8 cellular contexts compared by ENCODE assay signal in the genomic region with DNA sequence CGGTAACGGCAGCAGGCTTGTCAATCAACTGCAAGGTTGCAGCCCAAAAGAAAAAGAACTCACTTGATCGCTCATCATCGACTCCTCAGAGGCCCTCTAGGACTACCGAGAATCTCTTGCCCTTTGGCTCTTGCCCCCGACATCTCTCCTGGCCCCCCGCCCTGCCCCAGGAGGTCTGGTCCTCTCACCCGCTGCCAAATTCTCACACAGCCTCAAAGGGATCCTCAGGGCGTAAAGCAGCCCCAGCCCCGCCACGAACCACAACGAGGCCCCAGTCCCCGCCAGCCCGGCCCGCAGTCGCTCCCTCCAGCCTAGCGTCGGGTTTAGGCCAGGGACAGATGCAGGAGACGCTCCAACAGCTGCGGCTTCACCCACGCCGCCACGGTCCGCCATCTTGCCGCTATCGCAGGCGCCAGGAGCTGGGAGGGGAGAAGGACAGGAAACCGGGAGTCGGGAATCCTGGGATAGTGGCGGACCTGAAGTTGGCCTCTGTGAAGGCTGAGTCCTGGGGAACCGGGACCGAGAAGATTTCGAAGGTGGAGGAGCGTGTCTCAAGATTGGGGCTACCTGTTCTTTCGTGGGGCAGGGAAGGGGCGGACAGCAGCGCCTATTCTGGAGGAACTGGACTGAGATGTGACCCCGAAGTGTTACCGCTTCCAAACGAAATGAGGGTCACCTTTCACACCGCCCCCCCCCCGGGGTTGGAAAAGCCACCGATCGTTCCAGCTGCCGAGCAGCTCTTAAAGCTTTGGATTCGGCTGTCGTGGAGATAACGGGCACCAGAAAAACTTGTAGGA. TPM values are rescaled to one million over a fixed set of nuclear protein-coding genes. Genes with fewer than 3 reads are reported as not detected.
DNase-seq lines count a peak whose midpoint lies in the region; ATAC-seq and TF ChIP-seq lines count a peak whose summit lies in the region.

A gene with protein sequence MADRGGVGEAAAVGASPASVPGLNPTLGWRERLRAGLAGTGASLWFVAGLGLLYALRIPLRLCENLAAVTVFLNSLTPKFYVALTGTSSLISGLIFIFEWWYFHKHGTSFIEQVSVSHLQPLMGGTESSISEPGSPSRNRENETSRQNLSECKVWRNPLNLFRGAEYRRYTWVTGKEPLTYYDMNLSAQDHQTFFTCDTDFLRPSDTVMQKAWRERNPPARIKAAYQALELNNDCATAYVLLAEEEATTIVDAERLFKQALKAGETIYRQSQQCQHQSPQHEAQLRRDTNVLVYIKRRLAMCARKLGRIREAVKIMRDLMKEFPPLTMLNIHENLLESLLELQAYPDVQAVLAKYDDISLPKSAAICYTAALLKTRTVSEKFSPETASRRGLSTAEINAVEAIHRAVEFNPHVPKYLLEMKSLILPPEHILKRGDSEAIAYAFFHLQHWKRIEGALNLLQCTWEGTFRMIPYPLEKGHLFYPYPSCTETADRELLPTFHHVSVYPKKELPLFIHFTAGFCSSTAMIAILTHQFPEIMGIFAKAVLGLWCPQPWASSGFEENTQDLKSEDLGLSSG (minus strand): TSS at position 421 of the 797 bp plus-strand sequence. CDS start 28 bp downstream, at position 393.

- H3K79me2 ChIP-seq in ACC112 (ENCODE audit: control insufficient read depth, insufficient read depth, low read length, unreplicated experiment) = peaks cover 90% of the 10 kb centered on the region

- DNase-seq in NCI-H187 treated with DMSO at 0.1 percent for 48 hours (lab: John Stamatoyannopoulos, UW) = peak; percentile 10
- DNase-seq in cardiac fibroblast (ENCODE audit: low read depth in 2 of 2) = peak; percentile 70 to 85
- DNase-seq in iPS-NIHi11 (ENCODE audit: low spot score) = peak; percentile 86

- H3K9ac ChIP-seq in skeletal muscle tissue (ENCODE audit: low read depth in 1 of 3, low read length in 3 of 3) = peak within 1 kb of the TSS; percentile 96 to 100 (median 100)

- TF ChIP-seq CTCF in WI38 (IDR thresholded peaks at IDR 0.05; ENCODE audit: low read depth, low read length) (no peak), cardiac fibroblast (IDR thresholded peaks at IDR 0.05; ENCODE audit: low read depth, low read length) (no peak)

- H3K36me3 ChIP-seq in ACC112 (ENCODE audit: insufficient read depth, low read length) = no peaks in the 10 kb centered on the region; the same call in 1 of the 2 replicates
- H3K36me3 ChIP-seq in skeletal muscle tissue (ENCODE audit: control insufficient read depth in 3 of 3, insufficient read depth in 3 of 3, low read length in 3 of 3) = peaks cover under 1 to 8% (median 5%) of the 10 kb centered on the region in 3 donors

- TF ChIP-seq POLR2A in GM18951 (IDR thresholded peaks at IDR 0.05; ENCODE audit: extremely low read depth, insufficient read depth, insufficient read length) = peak; percentile 71

- no peaks in the 10 kb centered on the region for H3K9me3 ChIP-seq in skeletal muscle tissue (ENCODE audit: control insufficient read depth in 3 of 3, low read length in 3 of 3)

- H3K4me3 ChIP-seq in ACC112 (ENCODE audit: low read depth, low read length) (peak within 1 kb of the TSS; percentile 98), WI38 (ENCODE audit: low read depth, low read length) (peak within 1 kb of the TSS; percentile 100), cardiac fibroblast (replicated peaks in 1 of 2; ENCODE audit: low read depth in 2 of 2, low read length in 2 of 2) (peak within 1 kb of the TSS; percentile 91 to 100), skeletal muscle tissue (ENCODE audit: low read length in 3 of 3) (peak within 1 kb of the TSS; percentile 94 to 99 (median 99))

- H3K27ac ChIP-seq in ACC112 (ENCODE audit: low read depth, low read length) (peak within 1 kb of the TSS; percentile 99), skeletal muscle tissue (ENCODE audit: low read depth, low read length) (peak within 1 kb of the TSS; percentile 98)

- no peaks in the 10 kb centered on the region for H3K27me3 ChIP-seq in ACC112 (ENCODE audit: insufficient read depth, low read length)
- no peaks in the 10 kb centered on the region for H3K27me3 ChIP-seq in skeletal muscle tissue (ENCODE audit: control insufficient read depth in 3 of 3, insufficient read depth in 3 of 3, low read length in 3 of 3)

- no peak for ATAC-seq in HG03039 (IDR thresholded peaks at IDR 0.05; ENCODE audit: unreplicated experiment)

- H3K4me1 ChIP-seq in ACC112 (ENCODE audit: control insufficient read depth, insufficient read depth, low read length, unreplicated experiment) = peaks cover 22% of the 10 kb centered on the region
- H3K4me1 ChIP-seq in skeletal muscle tissue (ENCODE audit: control insufficient read depth in 3 of 3, insufficient read depth in 3 of 3, low read length in 3 of 3) = peaks cover 11 to 23% (median 21%) of the 10 kb centered on the region in 3 donors

- in situ Hi-C loops in GM18951 (cut with MboI; ENCODE audit: low sequenced_read_pairs, unreplicated experiment) = loop anchor here (5.0 to 10.0 kb wide), 3 partner anchors 88 to 224 kb away; partner anchors contain the start of genes CTTNBP2NL, RHOC and WNT2B

- H2AFZ ChIP-seq in ACC112 (ENCODE audit: low read length, unreplicated experiment) = peak within 1 kb of the TSS; percentile 92

RNA-seq across cellular contexts. Expression of the gene that starts here (rescaled TPM):
- total RNA-seq in skeletal muscle tissue = 21.9 TPM

Comparison
In these comparisons a context has a peak if more than half of its experiments do, and no peak if none do; other contexts are left out.
1. DNase-seq: peak in every context shown above with its lines; median percentile 86 in iPS-NIHi11; 78 in cardiac fibroblast; 10 in NCI-H187 treated with DMSO at 0.1 percent for 48 hours.